ENCODE assay signal across 1 cellular context in genomic region chr1:116971481-116971880, GRCh38.
TF ChIP-seq lines count a peak whose summit lies in the region.

No MANE protein-coding gene starts in this region.

TF ChIP-seq in SK-N-SH treated with all-trans-retinoic acid at 6 μM for 48 hours, 23 proteins besides CTCF, POLR2A, EP300 and RAD21 (continued from another document):
- TF ChIP-seq ARNTL (CRISPR knock-in tag; IDR thresholded peaks at IDR 0.05; ENCODE audit: borderline replicate concordance, low read depth) (no peak), ZC3H10 (CRISPR knock-in tag; IDR thresholded peaks at IDR 0.05) (no peak), BACH2 (CRISPR knock-in tag; IDR thresholded peaks at IDR 0.05; ENCODE audit: borderline replicate concordance) (no peak), TSHZ2 (CRISPR knock-in tag; IDR thresholded peaks at IDR 0.05) (no peak), OSR1 (CRISPR knock-in tag; IDR thresholded peaks at IDR 0.05) (no peak), ZNF70 (CRISPR knock-in tag; IDR thresholded peaks at IDR 0.05) (no peak)
- TF ChIP-seq, protein P1, sequence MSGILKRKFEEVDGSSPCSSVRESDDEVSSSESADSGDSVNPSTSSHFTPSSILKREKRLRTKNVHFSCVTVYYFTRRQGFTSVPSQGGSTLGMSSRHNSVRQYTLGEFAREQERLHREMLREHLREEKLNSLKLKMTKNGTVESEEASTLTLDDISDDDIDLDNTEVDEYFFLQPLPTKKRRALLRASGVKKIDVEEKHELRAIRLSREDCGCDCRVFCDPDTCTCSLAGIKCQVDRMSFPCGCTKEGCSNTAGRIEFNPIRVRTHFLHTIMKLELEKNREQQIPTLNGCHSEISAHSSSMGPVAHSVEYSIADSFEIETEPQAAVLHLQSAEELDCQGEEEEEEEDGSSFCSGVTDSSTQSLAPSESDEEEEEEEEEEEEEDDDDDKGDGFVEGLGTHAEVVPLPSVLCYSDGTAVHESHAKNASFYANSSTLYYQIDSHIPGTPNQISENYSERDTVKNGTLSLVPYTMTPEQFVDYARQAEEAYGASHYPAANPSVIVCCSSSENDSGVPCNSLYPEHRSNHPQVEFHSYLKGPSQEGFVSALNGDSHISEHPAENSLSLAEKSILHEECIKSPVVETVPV (CRISPR knock-in tag; IDR thresholded peaks at IDR 0.05), result no peak
